ENCODE assay signal across 1 cellular context in the genomic region with DNA sequence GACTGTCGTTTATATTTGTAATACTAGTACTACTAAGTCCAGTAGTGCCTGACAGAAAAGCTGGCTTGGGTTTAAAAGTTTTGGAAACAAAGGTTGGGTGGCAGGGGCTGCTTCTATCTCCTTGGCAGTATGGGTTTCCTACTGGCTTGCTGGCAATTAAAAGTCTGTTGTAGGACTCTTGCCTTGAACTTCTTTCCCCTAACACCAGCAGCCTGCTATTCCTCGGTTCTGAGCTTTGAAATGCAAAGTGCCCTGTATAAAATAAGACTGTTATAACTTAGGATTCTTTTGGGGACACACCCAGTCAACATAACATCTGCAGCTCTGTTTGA.
TF ChIP-seq lines count a peak whose summit lies in the region.

No MANE protein-coding gene starts in this region.

TF ChIP-seq in HEK293T, 16 proteins besides CTCF, POLR2A, EP300 and RAD21 (continued from another document):
- TF ChIP-seq FOXK2 (IDR thresholded peaks at IDR 0.05) (no peak), LEF1 (IDR thresholded peaks at IDR 0.05; ENCODE audit: borderline replicate concordance) (no peak), L3MBTL2 (conservative IDR thresholded peaks at IDR 0.05) (no peak)
TF ChIP-seq in HEK293T: peak in this region for 0.
